25 cellular contexts compared by ENCODE assay signal in the genomic region with DNA sequence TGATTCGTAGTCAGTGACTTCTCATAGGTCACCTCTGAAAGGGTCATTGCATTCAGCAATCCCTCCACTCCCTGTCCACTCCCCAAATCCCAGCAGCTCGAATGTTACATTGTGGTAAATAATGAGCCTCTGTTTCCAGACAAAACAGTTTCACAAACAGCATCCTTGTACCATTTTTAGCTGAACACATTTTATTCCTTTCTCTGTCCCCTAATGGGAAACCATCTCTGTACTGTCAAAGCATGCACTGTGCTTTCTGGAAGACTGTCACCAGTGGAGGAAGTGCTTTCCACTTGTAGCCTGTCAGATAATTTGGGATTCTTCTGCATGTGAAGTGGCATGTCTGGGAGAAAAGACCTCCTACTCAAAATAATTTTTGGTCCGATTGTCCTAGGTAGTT.
"Had no signal": no experiment of that assay in that cellular context is flagged by ENCODE, and none has a peak within 500 bp of the region (broad histone marks: within the 10 kb centered on the region; RNA-seq: fewer than 3 reads in every experiment).

No MANE protein-coding gene starts in this region.

- H3K4me1 Mint-ChIP-seq: activated CD8-positive, alpha-beta memory T cell treated with anti-CD3 and anti-CD28 coated beads, Interleukin-2, amount 10 ng/mL, durations not matched to agents 7 days and 5 days; activated naive CD4-positive, alpha-beta T cell treated with anti-CD3 and anti-CD28 coated beads, Interleukin-2, amount 50 U/mL, for 24 hours; T-helper 17 cell had no signal

- H3K27me3 ChIP-seq: ascending aorta, body of pancreas, MG63, Peyer's patch had no signal

- H3K4me1 ChIP-seq: ascending aorta, body of pancreas, Peyer's patch had no signal

- H3K9me3 ChIP-seq: ascending aorta, body of pancreas, MG63, Peyer's patch had no signal

- ATAC-seq: activated CD8-positive, alpha-beta memory T cell treated with anti-CD3 and anti-CD28 coated beads, Interleukin-2, amount 10 ng/mL, durations not matched to agents 7 days and 5 days; body of pancreas; T-helper 17 cell; WTC11 had no signal

- H3K4me3 ChIP-seq: ascending aorta, body of pancreas, MG63, Peyer's patch had no signal

- DNase-seq: activated CD4-positive, alpha-beta T cell treated with anti-CD3 and anti-CD28 coated beads for 48 hours; activated CD4-positive, alpha-beta T cell treated with anti-CD3 and anti-CD28 coated beads, Interleukin-2, amount 50 U/mL, for 4 hours; activated CD4-positive, CD25-positive, alpha-beta regulatory T cell treated with anti-CD3 and anti-CD28 coated beads, Interleukin-2, amount 50 U/mL, for 72 hours; activated CD8-positive, alpha-beta memory T cell treated with anti-CD3 and anti-CD28 coated beads, Interleukin-2, amount 10 ng/mL, durations not matched to agents 7 days and 5 days; activated effector memory CD4-positive, alpha-beta T cell treated with Interleukin-2 at 50 U/mL for 16 hours; activated naive CD4-positive, alpha-beta T cell; activated T-cell treated with anti-CD3 and anti-CD28 coated beads, Interleukin-2, amount 50 U/mL, for 24 hours; body of pancreas; MG63; MV-4-11; NCI-H1092 treated with DMSO at 0.1 percent for 48 hours; NCI-H1417 treated with DMSO at 0.1 percent for 48 hours; NCI-H1694 treated with DMSO at 0.1 percent for 48 hours; NCI-H2029 treated with DMSO at 0.1 percent for 48 hours; NCI-H510A treated with DMSO at 0.1 percent for 48 hours; NCI-H69; NK-92 treated with Interleukin-12 subunit alpha and Interleukin-12 subunit beta, amount 100 ng/mL, for 24 hours; Peyer's patch; SHP77; T-helper 17 cell; T-helper 9 cell had no signal

- H3K27ac Mint-ChIP-seq: activated CD8-positive, alpha-beta memory T cell treated with anti-CD3 and anti-CD28 coated beads, Interleukin-2, amount 10 ng/mL, durations not matched to agents 7 days and 5 days; activated naive CD4-positive, alpha-beta T cell treated with anti-CD3 and anti-CD28 coated beads, Interleukin-2, amount 50 U/mL, for 24 hours; activated T-cell treated with anti-CD3 and anti-CD28 coated beads, Interleukin-2, amount 50 U/mL, for 24 hours; activated T-helper 1 cell treated with anti-CD3 and anti-CD28 coated beads, Interleukin-12 subunit alpha, Interleukin-12 subunit beta, Interleukin-2, Interleukin-4 antibody, amounts not matched to agents 30 ng/mL and 10 ng/mL and 1 ng/mL, durations not matched to agents 14 hours and 24 hours and 36 hours; T-helper 17 cell; WTC11 had no signal

- H3K36me3 Mint-ChIP-seq: activated CD8-positive, alpha-beta memory T cell treated with anti-CD3 and anti-CD28 coated beads, Interleukin-2, amount 10 ng/mL, durations not matched to agents 7 days and 5 days; activated naive CD4-positive, alpha-beta T cell treated with anti-CD3 and anti-CD28 coated beads, Interleukin-2, amount 50 U/mL, for 24 hours; WTC11 had no signal

- H3K36me3 ChIP-seq: ascending aorta, MG63, Peyer's patch had no signal

- H3K4me3 Mint-ChIP-seq: activated CD8-positive, alpha-beta memory T cell treated with anti-CD3 and anti-CD28 coated beads, Interleukin-2, amount 10 ng/mL, durations not matched to agents 7 days and 5 days; activated naive CD4-positive, alpha-beta T cell treated with anti-CD3 and anti-CD28 coated beads, Interleukin-2, amount 50 U/mL, for 24 hours; activated T-cell treated with anti-CD3 and anti-CD28 coated beads, Interleukin-2, amount 50 U/mL, for 24 hours; activated T-helper 1 cell treated with anti-CD3 and anti-CD28 coated beads, Interleukin-12 subunit alpha, Interleukin-12 subunit beta, Interleukin-2, Interleukin-4 antibody, amounts not matched to agents 30 ng/mL and 10 ng/mL and 1 ng/mL, durations not matched to agents 14 hours and 24 hours and 36 hours; T-helper 17 cell; WTC11 had no signal

- H3K27ac ChIP-seq: ascending aorta, body of pancreas, Peyer's patch had no signal

- H3K9me3 Mint-ChIP-seq: activated naive CD4-positive, alpha-beta T cell treated with anti-CD3 and anti-CD28 coated beads, Interleukin-2, amount 50 U/mL, for 24 hours; activated T-cell treated with anti-CD3 and anti-CD28 coated beads, Interleukin-2, amount 50 U/mL, for 24 hours; activated T-helper 1 cell treated with anti-CD3 and anti-CD28 coated beads, Interleukin-12 subunit alpha, Interleukin-12 subunit beta, Interleukin-2, Interleukin-4 antibody, amounts not matched to agents 30 ng/mL and 10 ng/mL and 1 ng/mL, durations not matched to agents 14 hours and 24 hours and 36 hours; WTC11 had no signal
